Comparison of ENCODE assay signal across 11 cellular contexts in the genomic region with DNA sequence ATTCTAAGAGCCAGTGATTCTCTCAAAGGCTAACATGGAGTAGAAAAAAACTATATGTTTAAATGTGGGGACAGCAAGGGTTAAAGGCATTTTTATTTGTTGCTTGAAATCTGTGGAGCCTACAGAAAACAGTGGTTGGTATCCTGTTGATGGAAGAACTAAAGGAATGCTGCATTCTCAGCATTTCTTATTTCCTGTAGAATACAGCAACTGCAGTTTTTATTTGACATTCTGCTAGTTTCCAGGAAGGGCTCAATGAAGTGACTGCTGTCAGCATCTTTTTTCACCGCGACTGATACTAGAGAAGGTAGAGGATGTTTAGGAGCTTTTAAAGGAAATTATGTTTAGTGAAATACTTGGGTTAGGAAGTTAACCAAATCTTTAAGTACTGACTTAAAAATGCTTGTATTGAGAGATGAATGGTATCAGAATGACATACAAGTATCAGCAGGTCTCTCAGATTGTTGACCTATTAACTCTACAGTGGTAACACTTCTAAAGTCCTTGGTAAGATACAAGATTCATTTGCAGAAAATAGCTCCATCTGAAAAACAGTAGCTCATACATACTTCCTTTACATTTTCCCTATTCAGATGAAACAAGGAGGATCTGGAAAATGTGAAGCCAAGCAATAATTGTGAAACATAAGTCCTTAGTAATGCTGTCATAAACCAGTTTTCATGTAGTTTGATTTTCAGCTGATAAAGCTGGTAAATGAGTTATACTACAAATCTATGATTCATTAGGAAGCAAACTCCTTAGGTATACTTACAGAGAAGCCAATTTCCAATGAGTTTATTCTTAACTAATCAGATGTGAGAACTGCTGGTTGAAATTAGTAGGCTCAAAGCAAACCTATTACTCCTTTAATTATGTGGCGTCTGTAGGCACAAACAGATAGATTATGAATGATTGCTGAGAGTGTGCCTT. TPM values are rescaled to one million over a fixed set of nuclear protein-coding genes. Genes with fewer than 3 reads are reported as not detected.
DNase-seq lines count a peak whose midpoint lies in the region; ATAC-seq and TF ChIP-seq lines count a peak whose summit lies in the region.
"Had no signal": no experiment of that assay in that cellular context is flagged by ENCODE, and none has a peak within 500 bp of the region (broad histone marks: within the 10 kb centered on the region; RNA-seq: fewer than 3 reads in every experiment).

No MANE protein-coding gene starts in this region.

- intact Hi-C loops in PC-9 (cut with micrococcal nuclease; ENCODE audit: unreplicated experiment): no loop called here
- intact Hi-C loops in psoas muscle (cut with DNase I): no loop called here
- intact Hi-C loops in testis (cut with DNase I; ENCODE audit: low total_unique reads): no loop called here

- H4K20me1 ChIP-seq in PC-9 (ENCODE audit: insufficient read depth): peaks cover 98% of the 10 kb centered on the region

- H3K4me2 ChIP-seq in PC-9: no peak overlapping the region

- no peak for TF ChIP-seq CTCF in PC-9 (conservative IDR thresholded peaks at IDR 0.05)
- no peak for TF ChIP-seq CTCF in psoas muscle (IDR thresholded peaks at IDR 0.05)
- TF ChIP-seq CTCF in RWPE1 (conservative IDR thresholded peaks at IDR 0.05; ENCODE audit: low read depth): no peak
- TF ChIP-seq CTCF in endodermal cell (conservative IDR thresholded peaks at IDR 0.05): no peak
- TF ChIP-seq CTCF in testis (IDR thresholded peaks at IDR 0.05): no peak

- H3K9me3 Mint-ChIP-seq in endodermal cell: no peaks in the 10 kb centered on the region
- H3K9me3 Mint-ChIP-seq: IgD-negative memory B cell had no signal

- no TSS peak for BruUV-seq in PC-9 (replicated peaks; lab: Mats Ljungman, UMichigan)

- no peak overlapping the region for H3K4me3 ChIP-seq in PC-9
- no peak overlapping the region for H3K4me3 ChIP-seq in psoas muscle
- no peak overlapping the region for H3K4me3 ChIP-seq in endodermal cell (ENCODE audit: low read length)
- H3K4me3 ChIP-seq in testis: no peak overlapping the region

- ATAC-seq in GM19452 (IDR thresholded peaks at IDR 0.05; ENCODE audit: unreplicated experiment) (peak; percentile 69), psoas muscle (no peak)

- no peak overlapping the region for H3K4me3 Mint-ChIP-seq in endodermal cell

- H3K9me2 ChIP-seq in PC-9 (ENCODE audit: insufficient read depth): no peaks in the 10 kb centered on the region

- peaks cover 31% of the 10 kb centered on the region for H3F3A ChIP-seq in PC-9 (ENCODE audit: insufficient read depth, low read depth)

- H3K27ac ChIP-seq in PC-9 (peak overlapping the region; percentile 33; the same call in 1 of the 2 replicates), epithelial cell of prostate (peak overlapping the region; percentile 23), psoas muscle (peak overlapping the region; percentile 4), RWPE1 (no peak overlapping the region), endodermal cell (ENCODE audit: low read depth, low read length) (no peak overlapping the region), testis (peak overlapping the region in 1 of 2 donors; percentile 32)

- H3K36me3 ChIP-seq in PC-9 (ENCODE audit: low read depth) (peaks cover 12% of the 10 kb centered on the region; the same call in 1 of the 2 replicates), psoas muscle (ENCODE audit: insufficient read depth in 1 of 2, low read depth in 1 of 2) (peaks cover 0 to 3% of the 10 kb centered on the region in 2 donors), endodermal cell (ENCODE audit: control insufficient read depth, insufficient read depth, low read length) (peaks cover 45% of the 10 kb centered on the region), testis (ENCODE audit: low read depth, missing control alignments) (no peaks in the 10 kb centered on the region)

- H3K9me3 ChIP-seq in PC-9 (ENCODE audit: insufficient read depth, low read depth) (no peaks in the 10 kb centered on the region), psoas muscle (no peaks in the 10 kb centered on the region), endodermal cell (ENCODE audit: control insufficient read depth, low read length) (peaks cover 18% of the 10 kb centered on the region), testis (no peaks in the 10 kb centered on the region)

- peaks cover 99% of the 10 kb centered on the region for H3K79me2 ChIP-seq in PC-9 (ENCODE audit: low read depth)

- H3K27ac Mint-ChIP-seq in endodermal cell: no peak overlapping the region

- no peak for TF ChIP-seq POLR2A in testis (IDR thresholded peaks at IDR 0.05)

- CTCF ChIA-PET in PC-9 (lab: Charles Lee) (no interaction called here), RWPE1 (lab: Yijun Ruan, JAX) (no interaction called here)

- no peak overlapping the region for H3K9ac ChIP-seq in endodermal cell (ENCODE audit: extremely low read depth, low read length, poor library complexity, severe bottlenecking)

- peak in 1 of 2 experiments; percentile 58 for DNase-seq in PC-9
- no peak for DNase-seq in epithelial cell of prostate (ENCODE audit: low read depth, low spot score)
- DNase-seq in psoas muscle: no peak
- DNase-seq in NCI-H82 (lab: John Stamatoyannopoulos, UW): no peak
- no peak for DNase-seq in RWPE1 (ENCODE audit: low spot score)
- no peak for DNase-seq in endodermal cell
- DNase-seq in testis: no peak
- DNase-seq: activated gamma-delta T cell; stimulated activated CD8-positive, alpha-beta memory T cell treated with anti-CD3 and anti-CD28 coated beads, Interleukin-4, amount 100 ng/mL, for 48 hours had no signal

- H3K27me3 ChIP-seq in PC-9 (ENCODE audit: insufficient read depth, low read depth) (no peaks in the 10 kb centered on the region), psoas muscle (ENCODE audit: insufficient read depth in 3 of 3, low read length in 2 of 3) (no peaks in the 10 kb centered on the region), endodermal cell (ENCODE audit: control insufficient read depth, insufficient read depth, low read length, poor library complexity, severe bottlenecking) (no peaks in the 10 kb centered on the region), testis (no peaks in the 10 kb centered on the region)

- no peak overlapping the region for H2AFZ ChIP-seq in PC-9

- peaks cover 25% of the 10 kb centered on the region for H3K36me3 Mint-ChIP-seq in endodermal cell (ENCODE audit: low read depth)
- H3K36me3 Mint-ChIP-seq: IgD-negative memory B cell had no signal

- no peaks in the 10 kb centered on the region for H3K27me3 Mint-ChIP-seq in endodermal cell (ENCODE audit: insufficient read depth)
- H3K27me3 Mint-ChIP-seq: IgD-negative memory B cell had no signal

- WGBS in psoas muscle, 3 donors: 50 to 66% (median 51%) methylated on average over 3 of the region's 3 CpGs
- WGBS in endodermal cell (ENCODE audit: insufficient coverage in 1 of 2, insufficient read length in 1 of 2), 2 experiments: 71 to 86% methylated on average over 3 of the region's 3 CpGs
- 38 to 47% methylated on average over 3 of the region's 3 CpGs for WGBS in testis, 2 donors

- 0 out of 2 replicates have a peak, but pooled peaks cover 11% of the 10 kb centered on the region for H3K4me1 ChIP-seq in PC-9 (replicated peaks; ENCODE audit: insufficient read depth)
- peaks cover 63% of the 10 kb centered on the region for H3K4me1 ChIP-seq in psoas muscle
- H3K4me1 ChIP-seq in endodermal cell (ENCODE audit: control insufficient read depth, insufficient read depth, low read length): no peaks in the 10 kb centered on the region
- H3K4me1 ChIP-seq in testis: peaks cover 18% of the 10 kb centered on the region

- POLR2A ChIA-PET in PC-9 (lab: Charles Lee; ENCODE audit: unreplicated experiment): interaction anchor here (0.6 kb wide), 1 partner anchor 16 kb away, joined by 6 read pairs; no protein-coding TSS in a partner anchor
- POLR2A ChIA-PET in RWPE1 (lab: Yijun Ruan, JAX; ENCODE audit: low non-redundant PET): no interaction called here

- H3K4me1 Mint-ChIP-seq in endodermal cell: peaks cover 29% of the 10 kb centered on the region

RNA-seq across cellular contexts. Expression of gene CLTC, which starts 15.2 kb away (rescaled TPM):
- total RNA-seq in PC-9 (2021) (164 and 206 TPM in 2 replicates), psoas muscle (100 to 1,000 TPM in 3 of 4 donors, 10 to 100 TPM in 1; 92.4 to 156 (median 128) TPM), endodermal cell (100 to 1,000 TPM; 342 to 393 TPM), testis (100 to 1,000 TPM; 221 to 253 TPM)
- polyA plus RNA-seq in psoas muscle (100 to 1,000 TPM in 2 of 3 donors, 10 to 100 TPM in 1; 61.4 to 124 (median 111) TPM), testis (ENCODE audit: insufficient read depth, low read depth, low replicate concordance) (137 TPM)
- polyA plus RNA-seq in endodermal cell (2013, experiment 1 of 2): 181 TPM
- 173 TPM for polyA plus RNA-seq in endodermal cell (2013, experiment 2 of 2)

Comparison
In these comparisons a context has a peak if more than half of its experiments do, and no peak if none do; other contexts are left out.
1. H3K27ac ChIP-seq: peak in PC-9 (single experiment), epithelial cell of prostate (single experiment) and psoas muscle (single experiment); none in RWPE1 (single experiment) and endodermal cell (single experiment).